8 cellular contexts compared by ENCODE assay signal in genomic region chr11:568306-569259, GRCh38. TPM values are rescaled to one million over a fixed set of nuclear protein-coding genes. Genes with fewer than 3 reads are reported as not detected.
DNase-seq lines count a peak whose midpoint lies in the region; ATAC-seq and TF ChIP-seq lines count a peak whose summit lies in the region.

No MANE protein-coding gene starts in this region.

- H3K4me1 ChIP-seq in BLaER1 (peaks cover 62% of the 10 kb centered on the region), left lung (peaks cover 6 to 29% of the 10 kb centered on the region in 2 donors)

- DNase-seq in NCI-H524 (lab: John Stamatoyannopoulos, UW): peak; percentile 75 to 94
- peak; percentile 84 to 87 for DNase-seq in activated CD4-positive, alpha-beta T cell treated with anti-CD3 and anti-CD28 coated beads for 4 hours
- peak; percentile 94 for DNase-seq in coronary artery (ENCODE audit: low spot score)
- DNase-seq in left lung: peak; percentile 92 to 96
- peak; percentile 83 for DNase-seq in stimulated activated CD4-positive, alpha-beta T cell treated with anti-CD3 and anti-CD28 coated beads, Interleukin-2, amount 100 ng/mL, for 4 hours (ENCODE audit: low read depth)

- H3K27me3 ChIP-seq in BLaER1 (no peaks in the 10 kb centered on the region), left lung (peaks cover 0 to 24% of the 10 kb centered on the region in 2 donors)

- peak overlapping the region; percentile 95 for H3K9ac ChIP-seq in BLaER1

- H3K4me2 ChIP-seq in BLaER1: peak overlapping the region; percentile 100

- H3K9me3 ChIP-seq in BLaER1 (no peaks in the 10 kb centered on the region), left lung (no peaks in the 10 kb centered on the region)

- H3K36me3 ChIP-seq in BLaER1 (peaks cover 20% of the 10 kb centered on the region), left lung (peaks cover 0 to 1% of the 10 kb centered on the region in 2 donors)

- H3K4me3 ChIP-seq in BLaER1 (peak overlapping the region; percentile 92), coronary artery (peak overlapping the region; percentile 92), left lung (peak overlapping the region; percentile 48 to 53)

- intact Hi-C loops in left lung (cut with DNase I): no loop called here

- peaks cover 39% of the 10 kb centered on the region for H4K20me1 ChIP-seq in BLaER1

- TF ChIP-seq CTCF in coronary artery (IDR thresholded peaks at IDR 0.05) (no peak), left lung (IDR thresholded peaks at IDR 0.05) (no peak)

- ATAC-seq in GM19324 (IDR thresholded peaks at IDR 0.05; ENCODE audit: low FRiP score, unreplicated experiment) (peak; percentile 83), HG03457 (IDR thresholded peaks at IDR 0.05; ENCODE audit: unreplicated experiment) (peak; percentile 66), left lung (peak; percentile 88)

- peak overlapping the region; percentile 94 for H3K27ac ChIP-seq in BLaER1
- H3K27ac ChIP-seq in coronary artery: peak overlapping the region; percentile 43 to 93
- peak overlapping the region; percentile 67 to 83 for H3K27ac ChIP-seq in left lung

RNA-seq across cellular contexts. Expression of gene PHRF1, which starts 7.7 kb away (rescaled TPM):
- total RNA-seq in left lung: 10 to 100 TPM; 23.9 to 32.7 TPM

RNA-seq across cellular contexts. Expression of gene RASSF7, which starts 7.8 kb away (rescaled TPM):
- 10 to 100 TPM; 42.1 to 57.2 TPM for total RNA-seq in left lung

RNA-seq across cellular contexts. Expression of gene LMNTD2, which starts 8.0 kb away (rescaled TPM):
- 1 to 10 TPM; 4.1 to 4.5 TPM for total RNA-seq in left lung

RNA-seq across cellular contexts. Expression of gene LRRC56, which starts 31.3 kb away (rescaled TPM):
- 1 to 10 TPM; 1.8 to 3.1 TPM for total RNA-seq in left lung

RNA-seq across cellular contexts. Expression of gene HRAS, which starts 33.2 kb away (rescaled TPM):
- total RNA-seq in left lung: 10 to 100 TPM; 43.2 to 52.4 TPM

Comparison
In these comparisons a context has a peak if more than half of its experiments do, and no peak if none do; other contexts are left out.
1. Peak in every context shown above with its lines: DNase-seq, ATAC-seq, H3K4me3 ChIP-seq and H3K27ac ChIP-seq.